Comparison of ENCODE assay signal across 28 cellular contexts in genomic region chr2:114769991-114770390, GRCh38.
"Had no signal": no experiment of that assay in that cellular context is flagged by ENCODE, and none has a peak within 500 bp of the region (broad histone marks: within the 10 kb centered on the region; RNA-seq: fewer than 3 reads in every experiment).

No MANE protein-coding gene starts in this region.

- H3K27ac ChIP-seq: ovary, parathyroid adenoma, psoas muscle, right lobe of liver, sigmoid colon, stomach, thoracic aorta, thyroid gland, tibial nerve, upper lobe of left lung, vagina had no signal

- H3K27ac Mint-ChIP-seq: natural killer cell treated with Interleukin-12 subunit alpha and Interleukin-12 subunit beta and Interleukin-15 and Interleukin-18, amount 100 ng/mL, for 72 hours; nephron progenitor cell; progenitor cell of endocrine pancreas; stimulated activated effector memory CD8-positive, alpha-beta T cell treated with anti-CD3 and anti-CD28 coated beads, Interleukin-12 subunit alpha, Interleukin-12 subunit beta, amount 100 ng/mL, for 72 hours; stimulated activated naive B cell treated with anti-CD40 and anti-IgM and Interleukin-4, amounts not matched to agents 10 μg/mL and 1 μg/mL and 100 μg/mL, for 72 hours; stimulated activated naive CD8-positive, alpha-beta T cell treated with anti-CD3 and anti-CD28 coated beads, Interleukin-15, Interleukin-2, amounts not matched to agents 100 ng/mL and 50 ng/mL, for 24 hours had no signal

- H3K4me3 Mint-ChIP-seq: natural killer cell treated with Interleukin-12 subunit alpha and Interleukin-12 subunit beta and Interleukin-15 and Interleukin-18, amount 100 ng/mL, for 72 hours; nephron progenitor cell; neural crest cell; stimulated activated effector memory CD8-positive, alpha-beta T cell treated with anti-CD3 and anti-CD28 coated beads, Interleukin-12 subunit alpha, Interleukin-12 subunit beta, amount 100 ng/mL, for 72 hours; stimulated activated naive B cell treated with anti-CD40 and anti-IgM and Interleukin-4, amounts not matched to agents 10 μg/mL and 1 μg/mL and 100 μg/mL, for 72 hours; stimulated activated naive CD8-positive, alpha-beta T cell treated with anti-CD3 and anti-CD28 coated beads, Interleukin-15, Interleukin-2, amounts not matched to agents 100 ng/mL and 50 ng/mL, for 24 hours had no signal

- H3K36me3 Mint-ChIP-seq: natural killer cell treated with Interleukin-12 subunit alpha and Interleukin-12 subunit beta and Interleukin-15 and Interleukin-18, amount 100 ng/mL, for 72 hours; stimulated activated effector memory CD8-positive, alpha-beta T cell treated with anti-CD3 and anti-CD28 coated beads, Interleukin-12 subunit alpha, Interleukin-12 subunit beta, amount 100 ng/mL, for 72 hours; stimulated activated naive B cell treated with anti-CD40 and anti-IgM and Interleukin-4, amounts not matched to agents 10 μg/mL and 1 μg/mL and 100 μg/mL, for 72 hours had no signal

- H3K36me3 ChIP-seq: ovary, right lobe of liver, sigmoid colon, stomach, thoracic aorta, thyroid gland, tibial nerve, upper lobe of left lung, vagina had no signal

- H3K27me3 ChIP-seq: ovary, right lobe of liver, sigmoid colon, stomach, thyroid gland, tibial nerve, upper lobe of left lung, vagina had no signal

- H2AFZ ChIP-seq: parathyroid adenoma had no signal

- H3K79me2 ChIP-seq: parathyroid adenoma had no signal

- DNase-seq: nephron progenitor cell; occipital lobe; ovary; posterior cingulate gyrus; psoas muscle; right cardiac atrium; right lobe of liver; sigmoid colon; small intestine; stimulated activated CD4-positive, alpha-beta T cell treated with anti-CD3 and anti-CD28 coated beads, Interleukin-15, amount 100 ng/mL, for 24 hours; stimulated activated CD4-positive, alpha-beta T cell treated with anti-CD3 and anti-CD28 coated beads, Interleukin-2, amount 100 ng/mL, for 24 hours; stimulated activated CD4-positive, alpha-beta T cell treated with anti-CD3 and anti-CD28 coated beads, Interleukin-2, amount 100 ng/mL, for 48 hours; stimulated activated CD4-positive, alpha-beta T cell treated with anti-CD3 and anti-CD28 coated beads, Interleukin-4, amount 100 ng/mL, for 24 hours; stimulated activated naive B cell treated with anti-CD40 and anti-IgM and Interleukin-4, amounts not matched to agents 10 μg/mL and 1 μg/mL and 100 μg/mL, for 72 hours; stimulated activated naive CD4-positive, alpha-beta T cell treated with Interleukin-2 at 50 U/mL for 16 hours; stomach; thyroid gland; trophoblast cell; upper lobe of left lung had no signal

- H3K4me3 ChIP-seq: ovary, psoas muscle, right lobe of liver, sigmoid colon, stomach, thoracic aorta, thyroid gland, tibial nerve, upper lobe of left lung, vagina had no signal

- H3K9me3 ChIP-seq: ovary, psoas muscle, right lobe of liver, sigmoid colon, stomach, thoracic aorta, thyroid gland, tibial nerve, upper lobe of left lung, vagina had no signal

- H3K27me3 Mint-ChIP-seq: natural killer cell treated with Interleukin-12 subunit alpha and Interleukin-12 subunit beta and Interleukin-15 and Interleukin-18, amount 100 ng/mL, for 72 hours; progenitor cell of endocrine pancreas; stimulated activated naive B cell treated with anti-CD40 and anti-IgM and Interleukin-4, amounts not matched to agents 10 μg/mL and 1 μg/mL and 100 μg/mL, for 72 hours; stimulated activated naive CD8-positive, alpha-beta T cell treated with anti-CD3 and anti-CD28 coated beads, Interleukin-15, Interleukin-2, amounts not matched to agents 100 ng/mL and 50 ng/mL, for 24 hours had no signal

- H3K4me1 Mint-ChIP-seq: nephron progenitor cell; neural crest cell; stimulated activated effector memory CD8-positive, alpha-beta T cell treated with anti-CD3 and anti-CD28 coated beads, Interleukin-12 subunit alpha, Interleukin-12 subunit beta, amount 100 ng/mL, for 72 hours; stimulated activated naive B cell treated with anti-CD40 and anti-IgM and Interleukin-4, amounts not matched to agents 10 μg/mL and 1 μg/mL and 100 μg/mL, for 72 hours had no signal

- H3K9ac ChIP-seq: parathyroid adenoma had no signal

- H3K9me3 Mint-ChIP-seq: nephron progenitor cell had no signal

- H3K4me1 ChIP-seq: parathyroid adenoma, psoas muscle, right lobe of liver, stomach, thyroid gland, tibial nerve, upper lobe of left lung, vagina had no signal

- ATAC-seq: natural killer cell treated with Interleukin-12 subunit alpha and Interleukin-12 subunit beta and Interleukin-15 and Interleukin-18, amount 100 ng/mL, for 72 hours; psoas muscle; right cardiac atrium; right lobe of liver; stimulated activated effector memory CD8-positive, alpha-beta T cell treated with anti-CD3 and anti-CD28 coated beads, Interleukin-12 subunit alpha, Interleukin-12 subunit beta, amount 100 ng/mL, for 72 hours; stimulated activated naive B cell treated with anti-CD40 and anti-IgM and Interleukin-4, amounts not matched to agents 10 μg/mL and 1 μg/mL and 100 μg/mL, for 72 hours had no signal
